In genomic region chr6:134920422-134920821, GRCh38 we compare ENCODE assay signal across 19 cellular contexts. TPM values are rescaled to one million over a fixed set of nuclear protein-coding genes. Genes with fewer than 3 reads are reported as not detected.
DNase-seq lines count a peak whose midpoint lies in the region; ATAC-seq and TF ChIP-seq lines count a peak whose summit lies in the region.
"Had no signal": no experiment of that assay in that cellular context is flagged by ENCODE, and none has a peak within 500 bp of the region (broad histone marks: within the 10 kb centered on the region; RNA-seq: fewer than 3 reads in every experiment).

No MANE protein-coding gene starts in this region.

- peak; percentile 40; the same call in 1 of the 2 replicates for ATAC-seq in HCT116
- ATAC-seq in omental fat pad (ENCODE audit: low FRiP score) = peak; percentile 62
- no peak for ATAC-seq in GM19324 (IDR thresholded peaks at IDR 0.05; ENCODE audit: low FRiP score, unreplicated experiment)

- RAD21 ChIA-PET in HCT116 (lab: Charles Lee; ENCODE audit: low non-redundant PET in 1 of 2, low total read pairs in 2 of 2, uncharacterized antibody in 2 of 2, unreplicated experiment in 2 of 2) = no interaction called here

- no peaks in the 10 kb centered on the region for H4K20me1 ChIP-seq in HCT116 (ENCODE audit: insufficient read depth)
- no peaks in the 10 kb centered on the region for H4K20me1 ChIP-seq in SK-N-SH (ENCODE audit: insufficient read depth)

- TF ChIP-seq POLR2A in HCT116 (IDR thresholded peaks at IDR 0.05; ENCODE audit: borderline replicate concordance, extremely low read depth, insufficient read depth, insufficient read length) (no peak), prostate gland (IDR thresholded peaks at IDR 0.05) (no peak)

- WGBS in SK-N-SH (ENCODE audit: low lambda C conversion rate) = 14% methylated on average over 2 of the region's 2 CpGs
- WGBS in prostate gland = 49% methylated on average over 2 of the region's 2 CpGs

- H3K27ac ChIP-seq in HCT116 (ENCODE audit: low read depth, low read length) = no peak overlapping the region
- H3K27ac ChIP-seq in SK-N-SH (ENCODE audit: low read depth in 2 of 2, low read length in 1 of 2) = no peak overlapping the region
- no peak overlapping the region for H3K27ac ChIP-seq in prostate gland
- H3K27ac ChIP-seq: HL-60, Peyer's patch had no signal

- TF ChIP-seq RAD21 in HCT116 (IDR thresholded peaks at IDR 0.05; ENCODE audit: low read depth) (no peak), SK-N-SH (IDR thresholded peaks at IDR 0.05; ENCODE audit: low read length) (no peak)

- no peak overlapping the region for H3K4me3 ChIP-seq in HCT116 (replicated peaks in 1 of 2; ENCODE audit: low read depth in 1 of 2, low read length in 2 of 2)
- no peak overlapping the region for H3K4me3 ChIP-seq in SK-N-SH (ENCODE audit: low read depth in 2 of 2, low read length in 1 of 2)
- no peak overlapping the region for H3K4me3 ChIP-seq in epithelial cell of esophagus (ENCODE audit: low read length)
- no peak overlapping the region for H3K4me3 ChIP-seq in prostate gland
- H3K4me3 ChIP-seq: GM23338, HAP-1, Peyer's patch had no signal

- H3K4me2 ChIP-seq in HCT116 (ENCODE audit: low read length) (peak overlapping the region; percentile 45), SK-N-SH (no peak overlapping the region)
- H3K4me2 ChIP-seq: GM23338 had no signal

- no TSS peak for BruUV-seq in HCT116 (replicated peaks; lab: Mats Ljungman, UMichigan)

- TF ChIP-seq CTCF in HCT116 (IDR thresholded peaks at IDR 0.05 in 2 of 3, conservative IDR thresholded peaks at IDR 0.05 in 1 of 3; ENCODE audit: borderline replicate concordance in 1 of 3, insufficient read depth in 1 of 3, low read depth in 2 of 3, low read length in 2 of 3) = no peak
- TF ChIP-seq CTCF in SK-N-SH (IDR thresholded peaks at IDR 0.05) = no peak
- no peak for TF ChIP-seq CTCF in epithelial cell of esophagus (IDR thresholded peaks at IDR 0.05; ENCODE audit: insufficient read depth, low read depth, low read length, missing control alignments)
- no peak for TF ChIP-seq CTCF in omental fat pad (IDR thresholded peaks at IDR 0.05)
- TF ChIP-seq CTCF in prostate gland (IDR thresholded peaks at IDR 0.05) = no peak

- H3K79me2 ChIP-seq in HCT116 (ENCODE audit: insufficient read depth, low read length) (no peaks in the 10 kb centered on the region), SK-N-SH (ENCODE audit: insufficient read depth) (no peaks in the 10 kb centered on the region)

- no peak for TF ChIP-seq EP300 in SK-N-SH (IDR thresholded peaks at IDR 0.05; ENCODE audit: borderline replicate concordance in 1 of 2, low read depth in 1 of 2, low read length in 1 of 2)

- peaks cover 3% of the 10 kb centered on the region for H3F3A ChIP-seq in SK-N-SH (replicated peaks; ENCODE audit: insufficient read depth)

- H3K9ac ChIP-seq in HCT116 (ENCODE audit: low read length) = no peak overlapping the region
- no peak overlapping the region for H3K9ac ChIP-seq in SK-N-SH

- H3K4me1 ChIP-seq in HCT116 (ENCODE audit: control insufficient read depth in 1 of 2, insufficient read depth in 2 of 2, low read length in 2 of 2) = peaks cover 4 to 13% of the 10 kb centered on the region in 2 experiments; a peak in 3 of 4 replicates
- no peaks in the 10 kb centered on the region for H3K4me1 ChIP-seq in SK-N-SH (ENCODE audit: control insufficient read depth in 1 of 2, insufficient read depth in 2 of 2, low read depth in 1 of 2, low read length in 1 of 2)
- H3K4me1 ChIP-seq in prostate gland (replicated peaks) = no peaks in the 10 kb centered on the region
- H3K4me1 ChIP-seq: HAP-1, Peyer's patch had no signal

- H3K27me3 ChIP-seq in HCT116 (ENCODE audit: insufficient read depth, low read length) (no peaks in the 10 kb centered on the region), SK-N-SH (ENCODE audit: insufficient read depth) (no peaks in the 10 kb centered on the region), prostate gland (replicated peaks; ENCODE audit: insufficient read depth) (no peaks in the 10 kb centered on the region)
- H3K27me3 ChIP-seq: BE2C, Peyer's patch had no signal

- CTCF ChIA-PET in HCT116 (lab: Charles Lee) = interaction anchor here (1.1 to 1.9 kb wide), 3 partner anchors 20 to 747 kb away, joined by 3 to 5 read pairs (median 4); no protein-coding TSS in a partner anchor
- CTCF ChIA-PET in SK-N-SH (lab: Yijun Ruan, JAX) = interaction anchor here (0.8 to 1.2 kb wide), 3 partner anchors 20 to 823 kb away, joined by 3 read pairs; no protein-coding TSS in a partner anchor

- intact Hi-C loops in HCT116 (cut with micrococcal nuclease) = no loop called here
- intact Hi-C loops in prostate gland (cut with DNase I) = no loop called here

- no peaks in the 10 kb centered on the region for H3K9me3 ChIP-seq in HCT116 (ENCODE audit: control insufficient read depth in 1 of 2, insufficient read depth in 1 of 2, low read depth in 1 of 2, low read length in 2 of 2)
- H3K9me3 ChIP-seq in SK-N-SH = no peaks in the 10 kb centered on the region
- no peaks in the 10 kb centered on the region for H3K9me3 ChIP-seq in prostate gland
- H3K9me3 ChIP-seq: BE2C, HAP-1, Peyer's patch had no signal

- no peaks in the 10 kb centered on the region for H3K36me3 ChIP-seq in HCT116 (ENCODE audit: control insufficient read depth in 1 of 2, insufficient read depth in 2 of 2, low read length in 2 of 2)
- no peaks in the 10 kb centered on the region for H3K36me3 ChIP-seq in SK-N-SH (replicated peaks in 1 of 2; ENCODE audit: control insufficient read depth in 1 of 2, insufficient read depth in 2 of 2, low read length in 1 of 2)
- no peaks in the 10 kb centered on the region for H3K36me3 ChIP-seq in prostate gland
- H3K36me3 ChIP-seq: BE2C, HAP-1, Peyer's patch had no signal

- H3K9me2 ChIP-seq in HCT116 (ENCODE audit: insufficient read depth) = no peaks in the 10 kb centered on the region
- H3K9me2 ChIP-seq in SK-N-SH = no peaks in the 10 kb centered on the region

- H2AFZ ChIP-seq in HCT116 (ENCODE audit: low read depth, low read length, poor library complexity, severe bottlenecking) (peak overlapping the region; percentile 15), SK-N-SH (ENCODE audit: low read depth) (no peak overlapping the region)
- H2AFZ ChIP-seq: GM23338 had no signal

- POLR2A ChIA-PET in HCT116 (lab: Charles Lee) = interaction anchor here (1.2 kb wide), 1 partner anchor 11 kb away, joined by 4 read pairs; no protein-coding TSS in a partner anchor
- POLR2A ChIA-PET in SK-N-SH (lab: Yijun Ruan, JAX) = no interaction called here

- no peak for DNase-seq in HCT116 (ENCODE audit: low read depth, low spot score)
- no peak for DNase-seq in SK-N-SH
- peak; percentile 55 for DNase-seq in epithelial cell of esophagus (ENCODE audit: low read depth)
- DNase-seq in omental fat pad (ENCODE audit: low spot score) = no peak
- no peak for DNase-seq in prostate gland (ENCODE audit: low spot score)
- DNase-seq in UCSD-AML1 (lab: John Stamatoyannopoulos, UW; ENCODE audit: unreplicated experiment) = no peak
- DNase-seq: BE2C, DMS53, KG1, NCI-H1105 treated with DMSO at 0.1 percent for 48 hours, NCI-H2029 treated with DMSO at 0.1 percent for 48 hours, NCI-H524 treated with DMSO at 0.1 percent for 48 hours, Peyer's patch, Right ventricle myocardium superior had no signal

TF ChIP-seq in HCT116, 20 proteins besides CTCF, POLR2A, EP300 and RAD21 (continues in another document):
- no peak for TF ChIP-seq SIN3A (IDR thresholded peaks at IDR 0.05; ENCODE audit: low read depth)
- TF ChIP-seq FOSL1 (IDR thresholded peaks at IDR 0.05; ENCODE audit: low read depth) = no peak
- no peak for TF ChIP-seq SRF (IDR thresholded peaks at IDR 0.05; ENCODE audit: low read depth)
- TF ChIP-seq EGR1 (IDR thresholded peaks at IDR 0.05; ENCODE audit: low read depth) = no peak
- TF ChIP-seq ATF3 (IDR thresholded peaks at IDR 0.05) = no peak
- no peak for TF ChIP-seq EZH2phosphoT487 (IDR thresholded peaks at IDR 0.05; ENCODE audit: borderline replicate concordance)
- no peak for TF ChIP-seq EZH2 (IDR thresholded peaks at IDR 0.05)
- TF ChIP-seq ELF1 (IDR thresholded peaks at IDR 0.05; ENCODE audit: borderline replicate concordance, low read depth) = no peak
- TF ChIP-seq TCF7L2 (IDR thresholded peaks at IDR 0.05; ENCODE audit: borderline replicate concordance, extremely low read depth, insufficient read depth, insufficient read length) = no peak

TF ChIP-seq in SK-N-SH, 30 proteins besides CTCF, POLR2A, EP300 and RAD21:
- TF ChIP-seq, protein P1, sequence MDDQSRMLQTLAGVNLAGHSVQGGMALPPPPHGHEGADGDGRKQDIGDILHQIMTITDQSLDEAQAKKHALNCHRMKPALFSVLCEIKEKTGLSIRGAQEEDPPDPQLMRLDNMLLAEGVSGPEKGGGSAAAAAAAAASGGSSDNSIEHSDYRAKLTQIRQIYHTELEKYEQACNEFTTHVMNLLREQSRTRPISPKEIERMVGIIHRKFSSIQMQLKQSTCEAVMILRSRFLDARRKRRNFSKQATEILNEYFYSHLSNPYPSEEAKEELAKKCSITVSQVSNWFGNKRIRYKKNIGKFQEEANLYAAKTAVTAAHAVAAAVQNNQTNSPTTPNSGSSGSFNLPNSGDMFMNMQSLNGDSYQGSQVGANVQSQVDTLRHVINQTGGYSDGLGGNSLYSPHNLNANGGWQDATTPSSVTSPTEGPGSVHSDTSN (IDR thresholded peaks at IDR 0.05) = peak; percentile 12; the same call in 1 of the 2 replicates
- TF ChIP-seq TEAD4 (IDR thresholded peaks at IDR 0.05; ENCODE audit: borderline replicate concordance, insufficient read depth) = no peak

RNA-seq across cellular contexts. Expression of gene ALDH8A1, which starts 29.5 kb away (rescaled TPM):
- total RNA-seq in HCT116 (2021; ENCODE audit: unreplicated experiment) (1.4 TPM), omental fat pad (1 to 10 TPM; 1.5 to 7.0 (median 3.0) TPM), prostate gland (1 to 10 TPM in 1 of 2 donors, not detected in 1; 7.6 TPM)
- polyA plus RNA-seq in HCT116 (2012) = 1.2 and 2.3 TPM in 2 replicates
- 0.25 and 0.26 TPM in 2 replicates for polyA plus RNA-seq in SK-N-SH (2012; rRNA removed)
- polyA plus RNA-seq in SK-N-SH (2012; cell fraction: cytosol; rRNA removed) = 0.04 and 0.13 TPM in 2 replicates
- 1.4 and 3.1 TPM in 2 replicates for polyA plus RNA-seq in SK-N-SH (2012; cell fraction: nucleus; rRNA removed)
- total RNA-seq: GM23338, OCI-LY7 had no signal
- polyA plus RNA-seq: GM23338 had no signal
